In the genomic region with DNA sequence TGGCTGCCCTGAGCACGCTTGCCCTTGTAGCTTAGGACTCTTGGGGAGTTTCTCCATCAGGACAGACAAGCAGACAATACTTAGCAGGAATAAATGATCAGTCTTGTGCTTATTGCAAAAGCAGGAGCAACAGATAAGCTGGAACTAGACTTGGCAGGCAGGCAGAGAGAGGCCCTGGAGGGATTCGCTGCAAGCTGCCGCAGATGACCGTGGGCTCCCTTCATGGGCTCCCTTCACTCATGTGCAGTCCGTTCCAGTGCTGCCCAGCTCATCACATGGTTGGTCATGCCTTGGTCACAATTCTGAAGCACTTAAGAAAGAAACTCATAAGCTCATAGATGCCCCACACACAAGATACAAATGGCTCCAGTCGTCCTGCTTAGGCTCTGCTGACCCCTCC, we compare ENCODE assay signal across 38 cellular contexts. TPM values are rescaled to one million over a fixed set of nuclear protein-coding genes. Genes with fewer than 3 reads are reported as not detected.
DNase-seq lines count a peak whose midpoint lies in the region; ATAC-seq and TF ChIP-seq lines count a peak whose summit lies in the region.
"Had no signal": no experiment of that assay in that cellular context is flagged by ENCODE, and none has a peak within 500 bp of the region (broad histone marks: within the 10 kb centered on the region; RNA-seq: fewer than 3 reads in every experiment).

No MANE protein-coding gene starts in this region.

- intact Hi-C loops in heart right ventricle (cut with DNase I) = loop anchor here in 1 of 10 donors (10.0 kb wide), 1 partner anchor 85 kb away; no protein-coding TSS in a partner anchor

- peak; percentile 22 to 70 (median 60) for ATAC-seq in heart right ventricle
- ATAC-seq in GM21447 (IDR thresholded peaks at IDR 0.05; ENCODE audit: unreplicated experiment) = no peak
- no peak for ATAC-seq in GM21737 (IDR thresholded peaks at IDR 0.05; ENCODE audit: unreplicated experiment)
- ATAC-seq: activated CD4-positive, alpha-beta T cell treated with anti-CD3 and anti-CD28 coated beads for 36 hours; activated CD8-positive, alpha-beta T cell treated with anti-CD3 and anti-CD28 coated beads for 36 hours; psoas muscle had no signal

- H3K4me3 ChIP-seq in heart right ventricle = no peak overlapping the region
- H3K4me3 ChIP-seq: esophagus squamous epithelium, psoas muscle, transverse colon had no signal

- peaks cover 0 to 5% (median 0%) of the 10 kb centered on the region in 7 donors for H3K27me3 ChIP-seq in heart right ventricle
- H3K27me3 ChIP-seq: transverse colon had no signal

- no peak overlapping the region for H3K27ac ChIP-seq in heart right ventricle
- H3K27ac ChIP-seq: esophagus squamous epithelium, psoas muscle, transverse colon had no signal

- peaks cover 0 to 23% (median 9%) of the 10 kb centered on the region in 9 donors for H3K4me1 ChIP-seq in heart right ventricle
- H3K4me1 ChIP-seq: psoas muscle, transverse colon had no signal

- no peaks in the 10 kb centered on the region for H3K9me3 ChIP-seq in heart right ventricle
- H3K9me3 ChIP-seq: esophagus squamous epithelium, psoas muscle, transverse colon had no signal

- no peaks in the 10 kb centered on the region for H3K36me3 ChIP-seq in heart right ventricle
- H3K36me3 ChIP-seq: esophagus squamous epithelium, transverse colon had no signal

- 43 to 45% methylated on average over 6 of the region's 6 CpGs for WGBS in heart right ventricle, 2 donors

- TF ChIP-seq CTCF in heart right ventricle (IDR thresholded peaks at IDR 0.05) = no peak

- DNase-seq in AG08396 (ENCODE audit: low spot score) (peak; percentile 3), amniotic epithelial cell (ENCODE audit: low read depth) (peak; percentile 75), heart right ventricle (no peak), mesenteric fat pad (ENCODE audit: low spot score) (peak; percentile 59), SHP77 treated with DMSO at 0.1 percent for 48 hours (lab: John Stamatoyannopoulos, UW) (no peak), GDM1 (lab: John Stamatoyannopoulos, UW) (no peak)
- DNase-seq: activated CD4-positive, alpha-beta T cell treated with anti-CD3 and anti-CD28 coated beads for 36 hours; activated CD8-positive, alpha-beta memory T cell treated with anti-CD3 and anti-CD28 coated beads, Interleukin-2, amount 50 U/mL, for 48 hours; activated CD8-positive, alpha-beta T cell treated with anti-CD3 and anti-CD28 coated beads for 36 hours; activated naive CD4-positive, alpha-beta T cell treated with anti-CD3 and anti-CD28 coated beads for 36 hours; AML-193; Calu3; CD4-positive, CD25-positive, alpha-beta regulatory T cell; cerebellar nuclear complex; DMS79 treated with DMSO at 0.1 percent for 48 hours; esophagus squamous epithelium; GF-D8; GOT3; hypothalamus; immature natural killer cell; KBM-7; midbrain; naive B cell; NCI-H1417; NCI-H2081 treated with DMSO at 0.1 percent for 48 hours; NCI-H345; NCI-H69; nucleus accumbens; psoas muscle; SHP77; stimulated activated CD4-positive, alpha-beta T cell treated with anti-CD3 and anti-CD28 coated beads, Interleukin-4, amount 100 ng/mL, for 24 hours; transverse colon had no signal

RNA-seq across cellular contexts. Expression of gene SLC5A10, which starts 2.4 kb away (rescaled TPM):
- total RNA-seq in heart right ventricle (under 1 TPM in 4 of 10 donors, not detected in 6; 0.09 to 0.19 (median 0.12) TPM), mesenteric fat pad (not detected)
- under 1 TPM; 0.06 to 0.07 TPM for polyA plus RNA-seq in heart right ventricle
- total RNA-seq: A172; activated CD4-positive, alpha-beta T cell treated with anti-CD3 and anti-CD28 coated beads for 36 hours; activated CD8-positive, alpha-beta T cell treated with anti-CD3 and anti-CD28 coated beads for 36 hours; activated naive CD4-positive, alpha-beta T cell treated with anti-CD3 and anti-CD28 coated beads for 36 hours; activated T-helper 1 cell treated with anti-CD3 and anti-CD28 coated beads, Interleukin-12 subunit alpha, Interleukin-12 subunit beta, Interleukin-2, Interleukin-4 antibody, amounts not matched to agents 30 ng/mL and 10 ng/mL and 1 ng/mL, durations not matched to agents 14 hours and 24 hours and 36 hours; Calu3; CD4-positive, CD25-positive, alpha-beta regulatory T cell; dermis microvascular lymphatic vessel endothelial cell; M059J; psoas muscle; transverse colon had no signal
- polyA plus RNA-seq: immature natural killer cell had no signal

RNA-seq across cellular contexts. Expression of gene FAM83G, which starts 55.0 kb away (rescaled TPM):
- total RNA-seq in heart right ventricle (1 to 10 TPM in 9 of 10 donors, under 1 TPM in 1; 0.96 to 4.0 (median 1.7) TPM), mesenteric fat pad (8.9 TPM)
- 1 to 10 TPM; 1.1 to 5.5 TPM for polyA plus RNA-seq in heart right ventricle

Comparison
In these comparisons a context has a peak if more than half of its experiments do, and no peak if none do; other contexts are left out.
1. DNase-seq: peak in AG08396 (single experiment), amniotic epithelial cell (single experiment) and mesenteric fat pad (single experiment); none in heart right ventricle (0 of 2), SHP77 treated with DMSO at 0.1 percent for 48 hours (single experiment) and GDM1 (single experiment).
2. ATAC-seq: peak in heart right ventricle (8 of 8); none in GM21447 (single experiment) and GM21737 (single experiment).